ENCODE assay signal across 9 cellular contexts in genomic region chr17:38885728-38886642, GRCh38. TPM values are rescaled to one million over a fixed set of nuclear protein-coding genes. Genes with fewer than 3 reads are reported as not detected.
A peak's percentile ranks its signal among the peaks of the same experiment; 100 is the strongest.
DNase-seq lines count a peak whose midpoint lies in the region; ATAC-seq lines count a peak whose summit lies in the region.
"Had no signal": no experiment of that assay in that cellular context is flagged by ENCODE, and none has a peak within 500 bp of the region (broad histone marks: within the 10 kb centered on the region; RNA-seq: fewer than 3 reads in every experiment).

No MANE protein-coding gene starts in this region.

- peak overlapping the region; percentile 57 for H3K27ac ChIP-seq in temporal lobe (ENCODE audit: low read depth, low read length)

- peak overlapping the region; percentile 63 for H3K27ac Mint-ChIP-seq in activated naive CD4-positive, alpha-beta T cell treated with anti-CD3 and anti-CD28 coated beads for 36 hours

- intact Hi-C loops in activated naive CD4-positive, alpha-beta T cell treated with anti-CD3 and anti-CD28 coated beads for 36 hours (cut with micrococcal nuclease), result no loop called here
- intact Hi-C loops in left colon (cut with DNase I, micrococcal nuclease), result no loop called here

- DNase-seq in activated naive CD4-positive, alpha-beta T cell treated with anti-CD3 and anti-CD28 coated beads for 36 hours, result no peak
- DNase-seq in activated naive CD4-positive, alpha-beta T cell treated with Interleukin-2 at 50 U/mL for 16 hours, result no peak
- peak in 44 of 56 donors; percentile 18 to 84 (median 52) for DNase-seq in amygdala (lab: John Stamatoyannopoulos, UW)
- DNase-seq in left kidney (ENCODE audit: low read depth, low spot score), result peak; percentile 95
- DNase-seq in left colon, result no peak
- DNase-seq in NCI-H2171 treated with DMSO at 0.1 percent for 48 hours (lab: John Stamatoyannopoulos, UW), result no peak
- no peak for DNase-seq in activated CD4-positive, alpha-beta T cell treated with anti-CD3 and anti-CD28 coated beads, Interleukin-2, amount 50 U/mL, for 1 hour
- DNase-seq: cerebellar nuclear complex had no signal

- H3K36me3 Mint-ChIP-seq in activated naive CD4-positive, alpha-beta T cell treated with anti-CD3 and anti-CD28 coated beads for 36 hours (ENCODE audit: low read depth), result peaks cover 24% of the 10 kb centered on the region

- CTCF ChIA-PET in activated naive CD4-positive, alpha-beta T cell treated with anti-CD3 and anti-CD28 coated beads for 36 hours (lab: Charles Lee), result interaction anchor here (0.7 to 0.8 kb wide), 3 partner anchors 17 to 67 kb away, joined by 3 read pairs; partner anchors contain the start of gene LASP1NB

- H3K27me3 Mint-ChIP-seq in activated naive CD4-positive, alpha-beta T cell treated with anti-CD3 and anti-CD28 coated beads for 36 hours (ENCODE audit: low read depth), result no peaks in the 10 kb centered on the region

- H3K4me3 Mint-ChIP-seq in activated naive CD4-positive, alpha-beta T cell treated with anti-CD3 and anti-CD28 coated beads for 36 hours, result peak overlapping the region; percentile 33

- peaks cover 85% of the 10 kb centered on the region for H3K4me1 Mint-ChIP-seq in activated naive CD4-positive, alpha-beta T cell treated with anti-CD3 and anti-CD28 coated beads for 36 hours (ENCODE audit: low read depth)

- H3K9me3 Mint-ChIP-seq in activated naive CD4-positive, alpha-beta T cell treated with anti-CD3 and anti-CD28 coated beads for 36 hours, result no peaks in the 10 kb centered on the region

- ATAC-seq in left colon, result no peak

RNA-seq across cellular contexts. Expression of gene LASP1, which starts 16.1 kb away (rescaled TPM):
- 100 to 1,000 TPM; 105 to 113 TPM for total RNA-seq in activated naive CD4-positive, alpha-beta T cell treated with anti-CD3 and anti-CD28 coated beads for 36 hours
- total RNA-seq in temporal lobe (53.1 TPM), left colon (100 to 1,000 TPM; 245 to 318 TPM)

RNA-seq across cellular contexts. Expression of gene RPL23, which starts 32.5 kb away (rescaled TPM):
- 1,000 to 10,000 TPM; 2,241 to 2,332 TPM for total RNA-seq in activated naive CD4-positive, alpha-beta T cell treated with anti-CD3 and anti-CD28 coated beads for 36 hours
- total RNA-seq in temporal lobe, result 919 TPM
- total RNA-seq in left colon, result 100 to 1,000 TPM; 836 to 861 TPM

Comparison
In these comparisons a context has a peak if more than half of its experiments do, and no peak if none do; other contexts are left out.
1. DNase-seq: peak in amygdala (44 of 56) and left kidney (single experiment); none in activated naive CD4-positive, alpha-beta T cell treated with anti-CD3 and anti-CD28 coated beads for 36 hours (single experiment), activated naive CD4-positive, alpha-beta T cell treated with Interleukin-2 at 50 U/mL for 16 hours (single experiment), left colon (0 of 2), NCI-H2171 treated with DMSO at 0.1 percent for 48 hours (single experiment) and activated CD4-positive, alpha-beta T cell treated with anti-CD3 and anti-CD28 coated beads, Interleukin-2, amount 50 U/mL, for 1 hour (single experiment).